In the genomic region with DNA sequence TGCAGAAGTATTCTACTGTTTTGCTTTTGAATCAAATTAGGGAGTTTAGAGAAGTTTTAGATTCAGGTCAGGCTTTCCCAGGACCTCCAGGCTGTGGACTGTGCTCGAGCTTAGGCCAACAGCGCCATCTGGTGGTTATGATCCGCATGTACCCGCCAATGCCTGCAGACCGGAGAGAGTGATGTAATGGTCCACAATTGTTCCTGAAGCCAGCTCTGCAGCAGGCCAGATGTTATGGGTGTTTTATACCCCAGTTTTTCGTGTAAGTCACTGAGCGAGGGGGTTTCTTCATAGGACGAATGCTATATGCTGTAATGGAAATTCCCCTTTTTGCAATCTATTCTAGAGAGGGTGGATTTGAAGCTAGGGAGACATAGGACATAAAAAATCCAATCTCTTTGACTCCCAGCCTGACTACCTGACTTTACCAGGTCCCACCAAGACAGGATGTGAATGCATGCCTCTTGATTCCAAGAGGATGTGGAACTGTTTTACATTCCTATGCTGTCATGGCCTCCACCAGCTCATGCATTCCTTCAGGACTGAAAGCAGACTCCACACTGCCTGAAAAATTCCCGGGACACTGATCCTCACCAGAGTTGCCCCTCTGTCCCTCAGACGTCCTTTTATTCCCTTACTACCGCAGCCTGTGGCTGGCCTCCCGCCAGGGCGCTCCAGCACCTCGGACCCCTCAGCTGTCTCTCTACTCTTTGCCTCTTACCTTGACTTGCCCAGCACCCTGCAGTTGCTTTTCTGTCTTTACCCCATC, we compare ENCODE assay signal across 8 cellular contexts. TPM values are rescaled to one million over a fixed set of nuclear protein-coding genes. Genes with fewer than 3 reads are reported as not detected.
DNase-seq lines count a peak whose midpoint lies in the region; ATAC-seq, FAIRE-seq and TF ChIP-seq lines count a peak whose summit lies in the region.

No MANE protein-coding gene starts in this region.

- peaks cover 40% of the 10 kb centered on the region for H3K27me3 Mint-ChIP-seq in activated naive CD8-positive, alpha-beta T cell treated with anti-CD3 and anti-CD28 coated beads for 36 hours

- peaks cover 2% of the 10 kb centered on the region for H3K4me1 Mint-ChIP-seq in activated naive CD8-positive, alpha-beta T cell treated with anti-CD3 and anti-CD28 coated beads for 36 hours

- ATAC-seq in pancreas = peak; percentile 97 to 98 (median 98)

- FAIRE-seq in pancreas (lab: Jason Lieb, UNC) = no peak

- H3K9me2 ChIP-seq in SK-N-SH = no peaks in the 10 kb centered on the region

- CTCF ChIA-PET in SK-N-SH (lab: Yijun Ruan, JAX) = interaction anchor here (0.6 to 3.5 kb wide), 31 partner anchors 9 to 1404 kb away, joined by 3 to 32 read pairs (median 4); no protein-coding TSS in a partner anchor

- DNase-seq in GDM1 (lab: John Stamatoyannopoulos, UW) = peak; percentile 76
- DNase-seq in GOT3 (lab: John Stamatoyannopoulos, UW) = peak; percentile 5
- peak; percentile 83 for DNase-seq in SK-N-SH
- peak; percentile 80 for DNase-seq in activated naive CD8-positive, alpha-beta T cell treated with anti-CD3 and anti-CD28 coated beads for 36 hours
- DNase-seq in cardiac muscle cell (ENCODE audit: low read depth in 1 of 2, low spot score in 1 of 2) = peak; percentile 90 to 91
- peak; percentile 79 to 93 (median 90) for DNase-seq in pancreas
- peak; percentile 85 for DNase-seq in transverse colon

- TF ChIP-seq EP300 in SK-N-SH (IDR thresholded peaks at IDR 0.05; ENCODE audit: borderline replicate concordance in 1 of 2, low read depth in 1 of 2, low read length in 1 of 2) = no peak
- TF ChIP-seq EP300 in transverse colon (IDR thresholded peaks at IDR 0.05; ENCODE audit: low read depth) = no peak

- H3K27me3 ChIP-seq in SK-N-SH (ENCODE audit: insufficient read depth) (no peaks in the 10 kb centered on the region; the same call in 1 of the 2 replicates), cardiac muscle cell (peaks cover 28% of the 10 kb centered on the region), pancreas (peaks cover 0 to 8% (median 2%) of the 10 kb centered on the region in 4 donors), transverse colon (peaks cover 38% of the 10 kb centered on the region)

- H3K4me3 ChIP-seq in SK-N-SH (ENCODE audit: low read depth in 2 of 2, low read length in 1 of 2) (peak overlapping the region; percentile 27 to 50; a peak in 2 of 4 replicates), cardiac muscle cell (peak overlapping the region; percentile 22), pancreas (peak overlapping the region in 3 of 4 donors; percentile 23 to 46 (median 30)), transverse colon (peak overlapping the region in 3 of 4 donors; percentile 7 to 44 (median 30))

- H3K27ac Mint-ChIP-seq in activated naive CD8-positive, alpha-beta T cell treated with anti-CD3 and anti-CD28 coated beads for 36 hours = no peak overlapping the region

- peak overlapping the region; percentile 80 for H3K4me2 ChIP-seq in SK-N-SH

- peak; percentile 79 for TF ChIP-seq CTCF in LNCAP (IDR thresholded peaks at IDR 0.05)
- TF ChIP-seq CTCF in SK-N-SH (IDR thresholded peaks at IDR 0.05) = peak; percentile 82
- peak; percentile 88 for TF ChIP-seq CTCF in cardiac muscle cell (IDR thresholded peaks at IDR 0.05; ENCODE audit: low read depth, low read length)
- peak; percentile 91 to 98 (median 96) for TF ChIP-seq CTCF in pancreas (IDR thresholded peaks at IDR 0.05)
- TF ChIP-seq CTCF in transverse colon (IDR thresholded peaks at IDR 0.05) = peak; percentile 89 to 92 (median 91)

- H2AFZ ChIP-seq in SK-N-SH (ENCODE audit: low read depth) = no peak overlapping the region

- H3K36me3 ChIP-seq in SK-N-SH (replicated peaks in 1 of 2; ENCODE audit: control insufficient read depth in 1 of 2, insufficient read depth in 2 of 2, low read length in 1 of 2) (no peaks in the 10 kb centered on the region), cardiac muscle cell (no peaks in the 10 kb centered on the region), pancreas (no peaks in the 10 kb centered on the region), transverse colon (no peaks in the 10 kb centered on the region)

- H3K27ac ChIP-seq in SK-N-SH (ENCODE audit: low read depth in 2 of 2, low read length in 1 of 2) = no peak overlapping the region
- H3K27ac ChIP-seq in cardiac muscle cell = no peak overlapping the region
- H3K27ac ChIP-seq in pancreas = no peak overlapping the region
- no peak overlapping the region for H3K27ac ChIP-seq in transverse colon

- H3K4me1 ChIP-seq in SK-N-SH (ENCODE audit: control insufficient read depth in 1 of 2, insufficient read depth in 2 of 2, low read depth in 1 of 2, low read length in 1 of 2) (peaks cover 0 to 2% of the 10 kb centered on the region in 2 experiments; a peak in 1 of 4 replicates), cardiac muscle cell (ENCODE audit: low read depth) (no peaks in the 10 kb centered on the region), pancreas (no peaks in the 10 kb centered on the region), transverse colon (peaks cover 10 to 12% (median 11%) of the 10 kb centered on the region in 4 donors)

- H3K9ac ChIP-seq in SK-N-SH = no peak overlapping the region

- H3K9me3 ChIP-seq in SK-N-SH = no peaks in the 10 kb centered on the region
- no peaks in the 10 kb centered on the region for H3K9me3 ChIP-seq in cardiac muscle cell (ENCODE audit: low read depth)
- no peaks in the 10 kb centered on the region for H3K9me3 ChIP-seq in pancreas
- H3K9me3 ChIP-seq in transverse colon = no peaks in the 10 kb centered on the region

- TF ChIP-seq POLR2A in transverse colon (IDR thresholded peaks at IDR 0.05) = no peak

- no peaks in the 10 kb centered on the region for H4K20me1 ChIP-seq in SK-N-SH (ENCODE audit: insufficient read depth)

- peaks cover 2% of the 10 kb centered on the region for H3K36me3 Mint-ChIP-seq in activated naive CD8-positive, alpha-beta T cell treated with anti-CD3 and anti-CD28 coated beads for 36 hours

- H3F3A ChIP-seq in SK-N-SH (replicated peaks; ENCODE audit: insufficient read depth) = no peaks in the 10 kb centered on the region

- no peaks in the 10 kb centered on the region for H3K79me2 ChIP-seq in SK-N-SH (ENCODE audit: insufficient read depth)

- TF ChIP-seq RAD21 in SK-N-SH (IDR thresholded peaks at IDR 0.05; ENCODE audit: low read length) = peak; percentile 85

- WGBS in SK-N-SH (ENCODE audit: low lambda C conversion rate) = 2% methylated on average over 13 of the region's 14 CpGs
- WGBS in pancreas, 2 donors = 10 to 14% methylated on average over 14 of the region's 14 CpGs
- WGBS in transverse colon (ENCODE audit: low coverage in 1 of 2), 2 donors = 23 to 100% methylated on average over 2 to 14 of the region's 14 CpGs

- H3K9me3 Mint-ChIP-seq in activated naive CD8-positive, alpha-beta T cell treated with anti-CD3 and anti-CD28 coated beads for 36 hours = no peaks in the 10 kb centered on the region

- peak overlapping the region; percentile 67 for H3K4me3 Mint-ChIP-seq in activated naive CD8-positive, alpha-beta T cell treated with anti-CD3 and anti-CD28 coated beads for 36 hours

- POLR2A ChIA-PET in SK-N-SH (lab: Yijun Ruan, JAX) = no interaction called here

- intact Hi-C loops in pancreas (cut with DNase I) (loop anchor here in 2 of 3 donors (10.0 kb wide), 1 partner anchor 492 kb away; no protein-coding TSS in a partner anchor), transverse colon (cut with DNase I; ENCODE audit: low total_unique reads) (loop anchor here (5.0 kb wide), 2 partner anchors 490 to 1405 kb away; no protein-coding TSS in a partner anchor)

- in situ Hi-C loops in transverse colon (cut with MboI; ENCODE audit: low pct_ligation_motif_present in 1 of 4, low pct_unique_long_range_greater_than_20kb in 1 of 4, low sequenced_read_pairs in 3 of 4) = loop anchor here in 3 of 4 donors (25.0 kb wide), 1 partner anchor 485 kb away; no protein-coding TSS in a partner anchor

TF ChIP-seq in SK-N-SH, 30 proteins besides CTCF, POLR2A, EP300 and RAD21:
- TF ChIP-seq, protein P1, sequence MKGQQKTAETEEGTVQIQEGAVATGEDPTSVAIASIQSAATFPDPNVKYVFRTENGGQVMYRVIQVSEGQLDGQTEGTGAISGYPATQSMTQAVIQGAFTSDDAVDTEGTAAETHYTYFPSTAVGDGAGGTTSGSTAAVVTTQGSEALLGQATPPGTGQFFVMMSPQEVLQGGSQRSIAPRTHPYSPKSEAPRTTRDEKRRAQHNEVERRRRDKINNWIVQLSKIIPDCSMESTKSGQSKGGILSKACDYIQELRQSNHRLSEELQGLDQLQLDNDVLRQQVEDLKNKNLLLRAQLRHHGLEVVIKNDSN (IDR thresholded peaks at IDR 0.05; ENCODE audit: borderline replicate concordance, low read depth) = no peak
- peak; percentile 72 for TF ChIP-seq SMC3 (IDR thresholded peaks at IDR 0.05; ENCODE audit: low read depth, low read length)
TF ChIP-seq in SK-N-SH: peak in this region for 1.

RNA-seq across cellular contexts. Expression of gene LY86, which starts 41.2 kb away (rescaled TPM):
- polyA plus RNA-seq in SK-N-SH (2012; rRNA removed) = not detected in 2 replicates
- not detected in 2 replicates for polyA plus RNA-seq in SK-N-SH (2012; cell fraction: cytosol; rRNA removed)
- not detected in 2 replicates for polyA plus RNA-seq in SK-N-SH (2012; cell fraction: nucleus; rRNA removed)
- 1 to 10 TPM; 1.2 to 1.3 TPM for total RNA-seq in activated naive CD8-positive, alpha-beta T cell treated with anti-CD3 and anti-CD28 coated beads for 36 hours
- total RNA-seq in cardiac muscle cell = not detected in 2 replicates
- polyA plus RNA-seq in cardiac muscle cell = 0.24 TPM in 1 of 2 replicates, not detected in the other
- total RNA-seq in pancreas = 1 to 10 TPM in 2 of 6 donors, under 1 TPM in 3, not detected in 1; 0.16 to 6.1 (median 0.87) TPM
- under 1 TPM; 0.38 to 0.59 TPM for polyA plus RNA-seq in pancreas
- 10 to 100 TPM in 1 of 4 donors, not detected in 3; 10.0 TPM for total RNA-seq in transverse colon

Comparison
In these comparisons a context has a peak if more than half of its experiments do, and no peak if none do; other contexts are left out.
1. DNase-seq: peak in every context shown above with its lines; median percentile 90 in cardiac muscle cell; 90 in pancreas; 85 in transverse colon; 83 in SK-N-SH; 80 in activated naive CD8-positive, alpha-beta T cell treated with anti-CD3 and anti-CD28 coated beads for 36 hours; 76 in GDM1; 5 in GOT3.